Comparison of ENCODE assay signal across 8 cellular contexts in genomic region chrX:49041683-49042529, GRCh38. TPM values are rescaled to one million over a fixed set of nuclear protein-coding genes. Genes with fewer than 3 reads are reported as not detected.
A peak's percentile ranks its signal among the peaks of the same experiment; 100 is the strongest.
DNase-seq lines count a peak whose midpoint lies in the region; ATAC-seq, FAIRE-seq and TF ChIP-seq lines count a peak whose summit lies in the region.

No MANE protein-coding gene starts in this region.

- H3K79me2 ChIP-seq in astrocyte (ENCODE audit: insufficient read depth, low read length) = peaks cover 49% of the 10 kb centered on the region
- H3K79me2 ChIP-seq in keratinocyte (ENCODE audit: control insufficient read depth, insufficient read depth, low read length) = peaks cover 27% of the 10 kb centered on the region

- H3K9me3 ChIP-seq in astrocyte (ENCODE audit: insufficient read depth, low read depth, low read length) = no peaks in the 10 kb centered on the region
- no peaks in the 10 kb centered on the region for H3K9me3 ChIP-seq in keratinocyte (ENCODE audit: control insufficient read depth, low read depth, low read length)
- peaks cover 0 to 6% (median 3%) of the 10 kb centered on the region in 5 donors for H3K9me3 ChIP-seq in subcutaneous abdominal adipose tissue (ENCODE audit: control insufficient read depth in 5 of 5, low read length in 5 of 5)

- TF ChIP-seq POLR2A in NB4 (IDR thresholded peaks at IDR 0.05; ENCODE audit: extremely low read depth, insufficient read length) = no peak

- H3K27ac Mint-ChIP-seq in astrocyte (ENCODE audit: unreplicated experiment) = peak overlapping the region; percentile 97

- no peaks in the 10 kb centered on the region for H3K9me1 ChIP-seq in keratinocyte (ENCODE audit: control insufficient read depth, extremely low read depth, insufficient read depth, low read length)

- peaks cover 15% of the 10 kb centered on the region for H3K4me1 Mint-ChIP-seq in astrocyte (ENCODE audit: low read depth, unreplicated experiment)

- H3K4me3 ChIP-seq in NB4 (ENCODE audit: low read depth, low read length) (peak overlapping the region; percentile 64), astrocyte (ENCODE audit: insufficient read depth, low read depth, low read length) (peak overlapping the region; percentile 77), keratinocyte (ENCODE audit: control insufficient read depth in 2 of 3, extremely low read depth in 1 of 3, insufficient read depth in 2 of 3, low read depth in 1 of 3, low read length in 3 of 3) (peak overlapping the region; percentile 63 to 83 (median 64)), subcutaneous abdominal adipose tissue (ENCODE audit: low read depth in 1 of 5, low read length in 5 of 5) (peak overlapping the region; percentile 61 to 84 (median 74))

- H3K4me1 ChIP-seq in astrocyte (ENCODE audit: insufficient read depth, low read length) (peaks cover 18% of the 10 kb centered on the region), keratinocyte (ENCODE audit: control insufficient read depth, extremely low read depth, insufficient read depth, low read length) (peaks cover 20% of the 10 kb centered on the region), subcutaneous abdominal adipose tissue (ENCODE audit: control insufficient read depth in 5 of 5, insufficient read depth in 5 of 5, low read length in 5 of 5) (peaks cover 0 to 36% (median 29%) of the 10 kb centered on the region in 5 donors)

- peak overlapping the region; percentile 88 for H3K27ac ChIP-seq in astrocyte (ENCODE audit: low read depth, low read length)
- peak overlapping the region; percentile 92 for H3K27ac ChIP-seq in keratinocyte (ENCODE audit: control insufficient read depth, insufficient read depth, low read length)
- H3K27ac ChIP-seq in subcutaneous abdominal adipose tissue (ENCODE audit: low read depth, low read length) = peak overlapping the region; percentile 98

- H3K36me3 Mint-ChIP-seq in astrocyte (ENCODE audit: low read depth, unreplicated experiment) = peaks cover 8% of the 10 kb centered on the region

- dilution Hi-C loops in keratinocyte (cut with MboI; ENCODE audit: extremely low pct_ligation_motif_present, low sequenced_read_pairs) = no loop called here

- no peak for TF ChIP-seq CTCF in NB4 (IDR thresholded peaks at IDR 0.05; ENCODE audit: low read depth, low read length)
- TF ChIP-seq CTCF in astrocyte (IDR thresholded peaks at IDR 0.05; ENCODE audit: insufficient read depth, low read depth, low read length) = no peak
- no peak for TF ChIP-seq CTCF in keratinocyte (optimal IDR thresholded peaks at IDR 0.05 in 1 of 3, IDR thresholded peaks at IDR 0.05 in 1 of 3, conservative IDR thresholded peaks at IDR 0.05 in 1 of 3; ENCODE audit: extremely low read depth in 1 of 3, insufficient read depth in 2 of 3, low read length in 3 of 3)

- H3K36me3 ChIP-seq in astrocyte (ENCODE audit: insufficient read depth, low read length) (peaks cover 14% of the 10 kb centered on the region), keratinocyte (ENCODE audit: control insufficient read depth in 2 of 2, extremely low read depth in 1 of 2, insufficient read depth in 2 of 2, low read length in 2 of 2) (peaks cover 4 to 26% of the 10 kb centered on the region in 2 experiments), subcutaneous abdominal adipose tissue (ENCODE audit: control insufficient read depth in 5 of 5, insufficient read depth in 5 of 5, low read length in 5 of 5) (peaks cover 0 to 28% (median 22%) of the 10 kb centered on the region in 5 donors)

- H3K4me2 ChIP-seq in astrocyte (ENCODE audit: low read length) (peak overlapping the region; percentile 90), keratinocyte (ENCODE audit: control insufficient read depth, extremely low read depth, insufficient read depth, low read depth, low read length) (peak overlapping the region; percentile 77)

- H3K27me3 ChIP-seq in astrocyte (ENCODE audit: insufficient read depth, low read length) = no peaks in the 10 kb centered on the region
- H3K27me3 ChIP-seq in keratinocyte (ENCODE audit: control insufficient read depth, extremely low read depth, insufficient read depth, low read length) = no peaks in the 10 kb centered on the region
- peaks cover 0 to 7% (median 2%) of the 10 kb centered on the region in 5 donors for H3K27me3 ChIP-seq in subcutaneous abdominal adipose tissue (ENCODE audit: control insufficient read depth in 5 of 5, insufficient read depth in 4 of 5, low read length in 5 of 5)

- peak overlapping the region; percentile 91 for H3K9ac ChIP-seq in astrocyte (ENCODE audit: low read length)
- H3K9ac ChIP-seq in keratinocyte (ENCODE audit: control insufficient read depth, extremely low read depth, insufficient read depth, low read length) = peak overlapping the region; percentile 91
- peak overlapping the region; percentile 75 to 96 (median 91) for H3K9ac ChIP-seq in subcutaneous abdominal adipose tissue (ENCODE audit: low read length in 5 of 5)

- FAIRE-seq in astrocyte (lab: Jason Lieb, UNC) = peak; percentile 99
- FAIRE-seq in keratinocyte (lab: Jason Lieb, UNC) = peak; percentile 62

- peaks cover 14% of the 10 kb centered on the region for H4K20me1 ChIP-seq in astrocyte (ENCODE audit: insufficient read depth, low read length)
- no peaks in the 10 kb centered on the region for H4K20me1 ChIP-seq in keratinocyte (ENCODE audit: control insufficient read depth, extremely low read depth, insufficient read depth, low read length)

- DNase-seq in ELF-1 (ENCODE audit: low read depth, low spot score) (peak; percentile 71), NB4 (ENCODE audit: low read depth) (peak; percentile 58), astrocyte (ENCODE audit: low read depth) (peak; percentile 52), keratinocyte (ENCODE audit: low read depth, low spot score) (no peak), hippocampal formation (lab: John Stamatoyannopoulos, UW) (no peak), ecto neural progenitor cell (ENCODE audit: low spot score) (no peak)

- ATAC-seq in HG03457 (IDR thresholded peaks at IDR 0.05; ENCODE audit: unreplicated experiment) = no peak

- no peaks in the 10 kb centered on the region for H3K27me3 Mint-ChIP-seq in astrocyte (ENCODE audit: low read depth, unreplicated experiment)

- H2AFZ ChIP-seq in astrocyte (ENCODE audit: low read depth, low read length) = no peak overlapping the region
- no peak overlapping the region for H2AFZ ChIP-seq in keratinocyte (ENCODE audit: control insufficient read depth, low read length)

- H3K4me3 Mint-ChIP-seq in astrocyte (ENCODE audit: unreplicated experiment) = peak overlapping the region; percentile 97

- H3K9me3 Mint-ChIP-seq in astrocyte (ENCODE audit: unreplicated experiment) = no peaks in the 10 kb centered on the region

RNA-seq across cellular contexts. Expression of gene TFE3, which starts 1.3 kb away (rescaled TPM):
- 46.5 and 53.4 TPM in 2 replicates for total RNA-seq in astrocyte
- polyA plus RNA-seq in keratinocyte = 13.2 to 15.8 TPM (median 14.1 TPM) in 3 replicates
- 34.4 TPM for polyA plus RNA-seq in keratinocyte (2011; ENCODE audit: low read depth)
- 13.9 and 26.0 TPM in 2 replicates for polyA plus RNA-seq in keratinocyte (2011; cell fraction: cytosol; rRNA removed)
- 21.6 and 24.7 TPM in 2 replicates for polyA plus RNA-seq in keratinocyte (2011; cell fraction: nucleus; rRNA removed)
- polyA plus RNA-seq in keratinocyte (2012; ENCODE audit: low replicate concordance) = 32.1 and 37.8 TPM in 2 replicates
- polyA minus RNA-seq in keratinocyte = 19.8 to 32.7 TPM (median 24.0 TPM) in 3 replicates
- 43.0 TPM for polyA minus RNA-seq in keratinocyte (2011; cell fraction: cytosol; rRNA and poly(A)+ RNA removed)
- polyA minus RNA-seq in keratinocyte (2011; cell fraction: nucleus; rRNA and poly(A)+ RNA removed) = 22.9 and 29.8 TPM in 2 replicates

RNA-seq across cellular contexts. Expression of gene CCDC120, which starts 16.9 kb away (rescaled TPM):
- total RNA-seq in astrocyte = 6.3 and 8.2 TPM in 2 replicates
- polyA plus RNA-seq in keratinocyte = 4.9 to 10.5 TPM (median 8.1 TPM) in 3 replicates
- 2.6 TPM for polyA plus RNA-seq in keratinocyte (2011; ENCODE audit: low read depth)
- 7.1 and 8.6 TPM in 2 replicates for polyA plus RNA-seq in keratinocyte (2011; cell fraction: cytosol; rRNA removed)
- polyA plus RNA-seq in keratinocyte (2011; cell fraction: nucleus; rRNA removed) = 34.3 and 43.7 TPM in 2 replicates
- polyA plus RNA-seq in keratinocyte (2012; ENCODE audit: low replicate concordance) = 11.3 and 14.2 TPM in 2 replicates
- 5.4 to 18.6 TPM (median 7.9 TPM) in 3 replicates for polyA minus RNA-seq in keratinocyte
- 8.6 TPM for polyA minus RNA-seq in keratinocyte (2011; cell fraction: cytosol; rRNA and poly(A)+ RNA removed)
- polyA minus RNA-seq in keratinocyte (2011; cell fraction: nucleus; rRNA and poly(A)+ RNA removed) = 10.4 and 10.9 TPM in 2 replicates

RNA-seq across cellular contexts. Expression of gene PRAF2, which starts 31.9 kb away (rescaled TPM):
- total RNA-seq in astrocyte = 44.4 and 52.8 TPM in 2 replicates
- polyA plus RNA-seq in keratinocyte = 4.0 to 9.8 TPM (median 6.9 TPM) in 3 replicates
- 5.1 TPM for polyA plus RNA-seq in keratinocyte (2011; ENCODE audit: low read depth)
- polyA plus RNA-seq in keratinocyte (2011; cell fraction: cytosol; rRNA removed) = 11.9 and 16.5 TPM in 2 replicates
- polyA plus RNA-seq in keratinocyte (2011; cell fraction: nucleus; rRNA removed) = 8.0 and 11.0 TPM in 2 replicates
- 16.1 and 21.4 TPM in 2 replicates for polyA plus RNA-seq in keratinocyte (2012; ENCODE audit: low replicate concordance)
- polyA minus RNA-seq in keratinocyte = 5.9 to 21.2 TPM (median 7.1 TPM) in 3 replicates
- 18.4 TPM for polyA minus RNA-seq in keratinocyte (2011; cell fraction: cytosol; rRNA and poly(A)+ RNA removed)
- polyA minus RNA-seq in keratinocyte (2011; cell fraction: nucleus; rRNA and poly(A)+ RNA removed) = 4.6 and 5.0 TPM in 2 replicates

RNA-seq across cellular contexts. Expression of gene WDR45, which starts 37.8 kb away (rescaled TPM):
- total RNA-seq in astrocyte = 54.9 TPM in 2 replicates
- polyA plus RNA-seq in keratinocyte = 43.1 to 76.4 TPM (median 50.5 TPM) in 3 replicates
- polyA plus RNA-seq in keratinocyte (2011; ENCODE audit: low read depth) = 64.9 TPM
- 52.2 and 61.5 TPM in 2 replicates for polyA plus RNA-seq in keratinocyte (2011; cell fraction: cytosol; rRNA removed)
- 162 and 177 TPM in 2 replicates for polyA plus RNA-seq in keratinocyte (2011; cell fraction: nucleus; rRNA removed)
- 34.0 and 81.6 TPM in 2 replicates for polyA plus RNA-seq in keratinocyte (2012; ENCODE audit: low replicate concordance)
- 52.9 to 73.5 TPM (median 57.4 TPM) in 3 replicates for polyA minus RNA-seq in keratinocyte
- polyA minus RNA-seq in keratinocyte (2011; cell fraction: cytosol; rRNA and poly(A)+ RNA removed) = 36.6 TPM
- polyA minus RNA-seq in keratinocyte (2011; cell fraction: nucleus; rRNA and poly(A)+ RNA removed) = 33.1 and 34.4 TPM in 2 replicates

RNA-seq across cellular contexts. Expression of gene GRIPAP1, which starts 39.8 kb away (rescaled TPM):
- total RNA-seq in astrocyte = 41.7 and 43.4 TPM in 2 replicates
- 20.2 to 23.0 TPM (median 20.9 TPM) in 3 replicates for polyA plus RNA-seq in keratinocyte
- polyA plus RNA-seq in keratinocyte (2011; ENCODE audit: low read depth) = 29.3 TPM
- 10.4 and 12.9 TPM in 2 replicates for polyA plus RNA-seq in keratinocyte (2011; cell fraction: cytosol; rRNA removed)
- polyA plus RNA-seq in keratinocyte (2011; cell fraction: nucleus; rRNA removed) = 68.9 and 70.8 TPM in 2 replicates
- polyA plus RNA-seq in keratinocyte (2012; ENCODE audit: low replicate concordance) = 17.3 and 17.5 TPM in 2 replicates
- 7.2 to 19.0 TPM (median 10.7 TPM) in 3 replicates for polyA minus RNA-seq in keratinocyte
- polyA minus RNA-seq in keratinocyte (2011; cell fraction: cytosol; rRNA and poly(A)+ RNA removed) = 9.2 TPM
- polyA minus RNA-seq in keratinocyte (2011; cell fraction: nucleus; rRNA and poly(A)+ RNA removed) = 9.0 and 16.7 TPM in 2 replicates

Comparison
In these comparisons a context has a peak if more than half of its experiments do, and no peak if none do; other contexts are left out.
1. DNase-seq: peak in ELF-1 (single experiment), NB4 (single experiment) and astrocyte (single experiment); none in keratinocyte (single experiment), hippocampal formation (0 of 2) and ecto neural progenitor cell (single experiment).
2. Peak in every context shown above with its lines, with median percentiles within 50 percentile points of each other: H3K4me3 ChIP-seq, H3K27ac ChIP-seq and H3K9ac ChIP-seq.